ENCODE assay signal across 4 cellular contexts in the genomic region with DNA sequence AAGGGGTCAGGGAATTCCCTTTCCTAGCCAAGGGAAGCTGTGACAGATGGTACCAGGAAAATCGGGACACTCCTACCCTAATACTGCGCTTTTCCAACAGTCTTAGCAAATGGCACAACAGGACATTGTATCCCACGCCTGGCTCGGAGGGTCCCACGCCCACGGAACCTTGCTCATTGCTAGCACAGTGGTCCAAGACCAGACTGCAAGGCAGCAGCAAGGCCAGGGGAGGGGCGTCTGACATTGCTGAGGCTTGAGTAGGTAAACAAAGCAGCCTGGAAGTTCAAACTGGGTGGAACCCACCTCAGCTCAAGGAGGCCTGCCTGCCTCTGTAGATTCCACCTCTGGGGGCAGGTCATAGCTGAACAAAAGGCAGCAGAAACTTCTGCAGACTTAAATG. TPM values are rescaled to one million over a fixed set of nuclear protein-coding genes. Genes with fewer than 3 reads are reported as not detected.
"Had no signal": no experiment of that assay in that cellular context is flagged by ENCODE, and none has a peak within 500 bp of the region (broad histone marks: within the 10 kb centered on the region; RNA-seq: fewer than 3 reads in every experiment).

No MANE protein-coding gene starts in this region.

RNA-seq across cellular contexts. Expression of a gene that starts 5.3 kb away (rescaled TPM):
- total RNA-seq: LHCN-M2, M059J, MCF 10A, NCI-H460 had no signal

RNA-seq across cellular contexts. Expression of a gene that starts 27.4 kb away (rescaled TPM):
- total RNA-seq: LHCN-M2, M059J, MCF 10A, NCI-H460 had no signal

RNA-seq across cellular contexts. Expression of a gene that starts 33.2 kb away (rescaled TPM):
- total RNA-seq: LHCN-M2, M059J, MCF 10A, NCI-H460 had no signal

RNA-seq across cellular contexts. Expression of a gene that starts 49.3 kb away (rescaled TPM):
- total RNA-seq: LHCN-M2, M059J, MCF 10A, NCI-H460 had no signal

RNA-seq across cellular contexts. Expression of a gene that starts 50.1 kb away (rescaled TPM):
- total RNA-seq: LHCN-M2, M059J, MCF 10A, NCI-H460 had no signal
